ENCODE assay signal across 1 cellular context in the genomic region with DNA sequence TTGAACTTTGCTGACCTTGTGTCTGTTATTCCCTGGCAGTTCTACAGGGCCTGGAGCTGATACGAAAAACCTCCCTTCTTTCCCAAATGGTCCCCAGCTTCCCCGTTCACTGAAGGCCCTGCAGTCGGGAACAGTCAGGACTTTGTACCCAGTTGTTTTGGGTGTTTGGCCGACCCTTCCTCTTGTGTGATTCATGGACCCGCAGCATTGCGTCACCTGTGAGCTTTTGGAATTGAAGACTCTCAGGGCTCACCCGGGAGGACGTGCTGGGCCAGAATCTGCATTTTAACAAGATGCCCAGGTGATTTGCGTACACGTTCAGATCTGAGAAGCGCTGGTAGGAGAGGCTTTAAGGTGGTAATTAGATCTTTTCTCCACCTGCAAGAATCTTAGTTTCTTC.
TF ChIP-seq lines count a peak whose summit lies in the region.

No MANE protein-coding gene starts in this region.

TF ChIP-seq in H1, 55 proteins besides CTCF, POLR2A, EP300 and RAD21 (continued from another document):
- TF ChIP-seq, protein P1, sequence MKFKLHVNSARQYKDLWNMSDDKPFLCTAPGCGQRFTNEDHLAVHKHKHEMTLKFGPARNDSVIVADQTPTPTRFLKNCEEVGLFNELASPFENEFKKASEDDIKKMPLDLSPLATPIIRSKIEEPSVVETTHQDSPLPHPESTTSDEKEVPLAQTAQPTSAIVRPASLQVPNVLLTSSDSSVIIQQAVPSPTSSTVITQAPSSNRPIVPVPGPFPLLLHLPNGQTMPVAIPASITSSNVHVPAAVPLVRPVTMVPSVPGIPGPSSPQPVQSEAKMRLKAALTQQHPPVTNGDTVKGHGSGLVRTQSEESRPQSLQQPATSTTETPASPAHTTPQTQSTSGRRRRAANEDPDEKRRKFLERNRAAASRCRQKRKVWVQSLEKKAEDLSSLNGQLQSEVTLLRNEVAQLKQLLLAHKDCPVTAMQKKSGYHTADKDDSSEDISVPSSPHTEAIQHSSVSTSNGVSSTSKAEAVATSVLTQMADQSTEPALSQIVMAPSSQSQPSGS (IDR thresholded peaks at IDR 0.05; ENCODE audit: low read length), result 0 out of 2 replicates have a peak, but pooled peaks have one; percentile 36
TF ChIP-seq in H1: peak in this region for 3; not testable (repeated sequence) for 52.
